ENCODE assay signal across 19 cellular contexts in the genomic region with DNA sequence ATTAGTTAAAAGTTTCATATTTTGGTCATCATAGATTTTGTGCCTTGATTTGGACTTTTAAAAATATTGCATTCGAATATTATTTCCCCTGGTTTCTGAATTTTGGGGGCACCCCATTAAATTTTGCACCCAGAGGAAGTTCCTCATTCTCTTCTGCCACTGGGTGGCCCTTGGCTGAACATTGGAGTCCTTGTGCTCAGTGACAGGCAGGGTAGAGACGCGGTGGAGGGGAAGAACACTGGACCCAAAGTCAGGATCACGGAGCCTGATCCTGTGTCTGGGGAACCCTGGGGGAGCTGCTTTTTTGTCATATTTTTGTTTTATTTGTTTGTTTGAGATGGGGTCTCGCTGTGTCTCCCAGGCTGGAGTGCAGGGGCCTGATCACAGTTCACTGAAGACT.
DNase-seq lines count a peak whose midpoint lies in the region; ATAC-seq, FAIRE-seq and TF ChIP-seq lines count a peak whose summit lies in the region.
"Had no signal": no experiment of that assay in that cellular context is flagged by ENCODE, and none has a peak within 500 bp of the region (broad histone marks: within the 10 kb centered on the region; RNA-seq: fewer than 3 reads in every experiment).

No MANE protein-coding gene starts in this region.

- H3K9me1 ChIP-seq in endothelial cell of umbilical vein (replicated peaks; ENCODE audit: control insufficient read depth, extremely low read depth, insufficient read depth, low read length): no peaks in the 10 kb centered on the region

- dilution Hi-C loops in endothelial cell of umbilical vein (cut with MboI; ENCODE audit: extremely low pct_ligation_motif_present, low sequenced_read_pairs): no loop called here

- H3K4me1 ChIP-seq in endothelial cell of umbilical vein (ENCODE audit: control insufficient read depth, extremely low read depth, insufficient read depth, low read length): peaks cover 17% of the 10 kb centered on the region

- H3K27me3 Mint-ChIP-seq in CD14-positive monocyte (ENCODE audit: low read depth in 3 of 3) (peaks cover 0 to 14% (median 0%) of the 10 kb centered on the region in 3 donors), natural killer cell (ENCODE audit: low read depth in 2 of 2) (no peaks in the 10 kb centered on the region)
- H3K27me3 Mint-ChIP-seq: activated CD8-positive, alpha-beta T cell treated with anti-CD3 and anti-CD28 coated beads for 36 hours; stimulated activated naive B cell treated with anti-CD40 and anti-IgM and Interleukin-4, amounts not matched to agents 10 μg/mL and 1 μg/mL and 100 μg/mL, for 72 hours had no signal

- POLR2A ChIA-PET in endothelial cell of umbilical vein (lab: Charles Lee): no interaction called here

- ATAC-seq in natural killer cell (no peak), GM19351 (IDR thresholded peaks at IDR 0.05; ENCODE audit: unreplicated experiment) (no peak), GM18867 (IDR thresholded peaks at IDR 0.05; ENCODE audit: unreplicated experiment) (no peak)
- ATAC-seq: activated CD8-positive, alpha-beta T cell treated with anti-CD3 and anti-CD28 coated beads for 36 hours; left colon had no signal

- TF ChIP-seq POLR2A in NB4 (IDR thresholded peaks at IDR 0.05; ENCODE audit: extremely low read depth, insufficient read length) (no peak), endothelial cell of umbilical vein (IDR thresholded peaks at IDR 0.05; ENCODE audit: low read depth, low read length) (no peak)

- BruUV-seq in endothelial cell of umbilical vein (replicated peaks; lab: Mats Ljungman, UMichigan): no TSS peak

- H3K79me2 ChIP-seq in endothelial cell of umbilical vein (ENCODE audit: control insufficient read depth, insufficient read depth, low read length): peaks cover 4% of the 10 kb centered on the region

- no peak overlapping the region for H3K4me2 ChIP-seq in endothelial cell of umbilical vein (ENCODE audit: insufficient read depth, low read length)

- H3K27me3 ChIP-seq in endothelial cell of umbilical vein (ENCODE audit: control insufficient read depth in 2 of 2, insufficient read depth in 2 of 2, low read length in 2 of 2): no peaks in the 10 kb centered on the region
- H3K27me3 ChIP-seq: dorsolateral prefrontal cortex, thyroid gland had no signal

- FAIRE-seq in endothelial cell of umbilical vein (lab: Jason Lieb, UNC): no peak
- FAIRE-seq: bronchial epithelial cell had no signal

- CTCF ChIA-PET in endothelial cell of umbilical vein (lab: Charles Lee): interaction anchor here (1.8 to 3.2 kb wide), 2 partner anchors 16 to 18 kb away, joined by 9 to 20 read pairs; no protein-coding TSS in a partner anchor

- H3K36me3 Mint-ChIP-seq in CD14-positive monocyte (peaks cover 83 to 88% of the 10 kb centered on the region in 2 donors), natural killer cell (peaks cover 9% of the 10 kb centered on the region)

- intact Hi-C loops in CD14-positive monocyte (cut with micrococcal nuclease): no loop called here
- intact Hi-C loops in endothelial cell of umbilical vein (cut with micrococcal nuclease): no loop called here
- intact Hi-C loops in natural killer cell (cut with micrococcal nuclease): no loop called here

- DNase-seq in CD14-positive monocyte (ENCODE audit: low spot score) (no peak), NB4 (ENCODE audit: low read depth) (no peak), endothelial cell of umbilical vein (ENCODE audit: low read depth, low spot score) (no peak), natural killer cell (no peak), SKM-1 (lab: John Stamatoyannopoulos, UW; ENCODE audit: unreplicated experiment) (no peak)
- DNase-seq in activated CD8-positive, alpha-beta memory T cell treated with anti-CD3 and anti-CD28 coated beads for 24 hours: no peak
- DNase-seq: activated CD8-positive, alpha-beta T cell treated with anti-CD3 and anti-CD28 coated beads for 36 hours; HFFc6; NCI-H2107; NCI-H526; SHP77; stimulated activated naive B cell treated with anti-CD40 and anti-IgM and Interleukin-4, amounts not matched to agents 10 μg/mL and 1 μg/mL and 100 μg/mL, for 72 hours; thyroid gland; WERI-Rb-1 had no signal

- TF ChIP-seq CTCF in CD14-positive monocyte (IDR thresholded peaks at IDR 0.05) (peak; percentile 42), NB4 (IDR thresholded peaks at IDR 0.05; ENCODE audit: low read depth, low read length) (peak; percentile 7), endothelial cell of umbilical vein (IDR thresholded peaks at IDR 0.05; ENCODE audit: extremely low read depth in 1 of 2, insufficient read depth in 1 of 2, low read depth in 1 of 2, low read length in 2 of 2) (no peak), natural killer cell (IDR thresholded peaks at IDR 0.05) (no peak)

- H3K4me3 ChIP-seq in NB4 (ENCODE audit: low read depth, low read length) (peak overlapping the region; percentile 29), endothelial cell of umbilical vein (replicated peaks in 1 of 3; ENCODE audit: insufficient read depth in 1 of 3, low read depth in 1 of 3, low read length in 3 of 3) (no peak overlapping the region)
- H3K4me3 ChIP-seq: dorsolateral prefrontal cortex, thyroid gland had no signal

- no peaks in the 10 kb centered on the region for H3K9me3 ChIP-seq in endothelial cell of umbilical vein (replicated peaks; ENCODE audit: control insufficient read depth, insufficient read depth, low read length)
- H3K9me3 ChIP-seq: thyroid gland had no signal

- peaks cover 72% of the 10 kb centered on the region for H3K4me1 Mint-ChIP-seq in CD14-positive monocyte
- peaks cover 81 to 85% of the 10 kb centered on the region in 2 donors for H3K4me1 Mint-ChIP-seq in natural killer cell

- H3K9me3 Mint-ChIP-seq in CD14-positive monocyte (peaks cover 0 to 2% (median 0%) of the 10 kb centered on the region in 7 donors), natural killer cell (no peaks in the 10 kb centered on the region)
- H3K9me3 Mint-ChIP-seq: activated CD8-positive, alpha-beta T cell treated with anti-CD3 and anti-CD28 coated beads for 36 hours; stimulated activated naive B cell treated with anti-CD40 and anti-IgM and Interleukin-4, amounts not matched to agents 10 μg/mL and 1 μg/mL and 100 μg/mL, for 72 hours had no signal

- H3K27ac ChIP-seq in endothelial cell of umbilical vein (ENCODE audit: insufficient read depth, low read depth, low read length): no peak overlapping the region
- H3K27ac ChIP-seq: thyroid gland, WERI-Rb-1 had no signal

- H2AFZ ChIP-seq in endothelial cell of umbilical vein (ENCODE audit: low read depth, low read length): no peak overlapping the region

- H3K9ac ChIP-seq in endothelial cell of umbilical vein (replicated peaks; ENCODE audit: extremely low read depth, insufficient read depth, low read length): no peak overlapping the region

- H4K20me1 ChIP-seq in endothelial cell of umbilical vein (replicated peaks; ENCODE audit: control insufficient read depth, extremely low read depth, insufficient read depth, low read length): no peaks in the 10 kb centered on the region

- peaks cover 24 to 63% of the 10 kb centered on the region in 2 experiments for H3K36me3 ChIP-seq in endothelial cell of umbilical vein (ENCODE audit: control insufficient read depth in 2 of 2, extremely low read depth in 1 of 2, insufficient read depth in 2 of 2, low read length in 2 of 2)
- H3K36me3 ChIP-seq: thyroid gland, WERI-Rb-1 had no signal

- H3K4me3 Mint-ChIP-seq in CD14-positive monocyte: peak overlapping the region; percentile 96 to 99
- peak overlapping the region; percentile 96 for H3K4me3 Mint-ChIP-seq in natural killer cell
- H3K4me3 Mint-ChIP-seq: activated CD8-positive, alpha-beta T cell treated with anti-CD3 and anti-CD28 coated beads for 36 hours; HFFc6; stimulated activated naive B cell treated with anti-CD40 and anti-IgM and Interleukin-4, amounts not matched to agents 10 μg/mL and 1 μg/mL and 100 μg/mL, for 72 hours had no signal

- H3K27ac Mint-ChIP-seq in CD14-positive monocyte (peak overlapping the region; percentile 97 to 100 (median 98)), natural killer cell (peak overlapping the region; percentile 97 to 99)
- H3K27ac Mint-ChIP-seq: HFFc6 had no signal

TF ChIP-seq in endothelial cell of umbilical vein, 7 proteins besides CTCF, POLR2A, EP300 and RAD21:
- TF ChIP-seq POLR2AphosphoS5 (IDR thresholded peaks at IDR 0.05; ENCODE audit: insufficient read depth, low read depth, low read length) (peak; percentile 18), GATA2 (IDR thresholded peaks at IDR 0.05; ENCODE audit: insufficient read depth, insufficient read length, low read depth, low read length) (no peak)

Comparison
In these comparisons a context has a peak if more than half of its experiments do, and no peak if none do; other contexts are left out.
1. CTCF ChIP-seq: peak in CD14-positive monocyte (single experiment) and NB4 (single experiment); none in endothelial cell of umbilical vein (0 of 2) and natural killer cell (single experiment).